ENCODE assay signal across 26 cellular contexts in the genomic region with DNA sequence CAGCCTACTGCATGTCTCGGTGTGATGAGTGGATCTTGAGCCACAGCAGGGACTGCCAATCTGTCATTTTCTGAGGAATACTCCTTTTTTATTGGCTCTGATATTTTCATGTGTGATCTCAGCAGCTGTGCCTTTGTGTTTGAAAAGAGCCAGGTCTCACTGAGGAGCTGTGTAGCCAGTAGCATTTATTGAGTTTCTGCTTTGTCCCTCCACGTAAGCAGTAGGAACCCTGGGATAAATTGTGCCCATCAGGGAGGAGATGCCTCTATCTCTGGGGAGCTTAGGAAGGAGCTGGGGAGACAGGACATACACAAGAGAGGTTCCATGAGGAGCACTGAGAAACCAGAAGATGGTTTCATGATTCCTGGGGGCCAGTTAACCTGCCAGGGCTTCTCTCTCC.
"Had no signal": no experiment of that assay in that cellular context is flagged by ENCODE, and none has a peak within 500 bp of the region (broad histone marks: within the 10 kb centered on the region; RNA-seq: fewer than 3 reads in every experiment).

No MANE protein-coding gene starts in this region.

- H3K27ac ChIP-seq: left lung, lower lobe of right lung, ovary, right atrium auricular region, right lobe of liver, skin epidermis, spleen, stomach, testis, thyroid gland, transverse colon, upper lobe of left lung, vagina had no signal

- H3K4me1 ChIP-seq: left lung, lower lobe of right lung, right atrium auricular region, spleen, testis, thyroid gland, vagina had no signal

- H3K4me3 Mint-ChIP-seq: natural killer cell; stimulated activated naive B cell treated with anti-CD40 and anti-IgM and Interleukin-4, amounts not matched to agents 10 μg/mL and 1 μg/mL and 100 μg/mL, for 72 hours had no signal

- DNase-seq: head of caudate nucleus; hippocampal formation; kidney; left colon; left lung; lower lobe of right lung; mammary epithelial cell; mesenchymal stem cell; natural killer cell; ovary; right lobe of liver; spleen; stimulated activated CD4-positive, alpha-beta T cell treated with anti-CD3 and anti-CD28 coated beads, Interleukin-2, amount 100 ng/mL, for 48 hours; stimulated activated CD4-positive, alpha-beta T cell treated with anti-CD3 and anti-CD28 coated beads, Interleukin-4, amount 100 ng/mL, for 4 hours; stimulated activated CD8-positive, alpha-beta memory T cell treated with anti-CD3 and anti-CD28 coated beads, Interleukin-4, amount 100 ng/mL, for 48 hours; stimulated activated naive B cell treated with anti-CD40 and anti-IgM and Interleukin-4, amounts not matched to agents 10 μg/mL and 1 μg/mL and 100 μg/mL, for 72 hours; stimulated activated naive CD8-positive, alpha-beta T cell treated with anti-CD3 and anti-CD28 coated beads, Interleukin-15, Interleukin-2, amounts not matched to agents 100 U/mL and 50 U/mL, for 24 hours; stomach; testis; thyroid gland; transverse colon had no signal

- H3K27ac Mint-ChIP-seq: natural killer cell; progenitor cell of endocrine pancreas; stimulated activated naive B cell treated with anti-CD40 and anti-IgM and Interleukin-4, amounts not matched to agents 10 μg/mL and 1 μg/mL and 100 μg/mL, for 72 hours had no signal

- H3K36me3 ChIP-seq: left lung, lower lobe of right lung, ovary, right atrium auricular region, right lobe of liver, spleen, stomach, thyroid gland, transverse colon, upper lobe of left lung, vagina had no signal

- ATAC-seq: left colon; natural killer cell; right lobe of liver; stimulated activated naive B cell treated with anti-CD40 and anti-IgM and Interleukin-4, amounts not matched to agents 10 μg/mL and 1 μg/mL and 100 μg/mL, for 72 hours; stimulated activated naive CD8-positive, alpha-beta T cell treated with anti-CD3 and anti-CD28 coated beads, Interleukin-15, Interleukin-2, amounts not matched to agents 100 U/mL and 50 U/mL, for 24 hours had no signal

- H3K4me3 ChIP-seq: left lung, lower lobe of right lung, ovary, right atrium auricular region, right lobe of liver, skin epidermis, spleen, stomach, testis, thyroid gland, transverse colon, upper lobe of left lung, vagina had no signal

- H3K27me3 ChIP-seq: left lung, ovary, right atrium auricular region, right lobe of liver, spleen, stomach, testis, thyroid gland, transverse colon, upper lobe of left lung, vagina had no signal

- FAIRE-seq: kidney had no signal

- H3K9me3 Mint-ChIP-seq: natural killer cell; stimulated activated naive B cell treated with anti-CD40 and anti-IgM and Interleukin-4, amounts not matched to agents 10 μg/mL and 1 μg/mL and 100 μg/mL, for 72 hours had no signal

- H3K36me3 Mint-ChIP-seq: natural killer cell; stimulated activated naive B cell treated with anti-CD40 and anti-IgM and Interleukin-4, amounts not matched to agents 10 μg/mL and 1 μg/mL and 100 μg/mL, for 72 hours had no signal

- H3K9me3 ChIP-seq: left lung, lower lobe of right lung, ovary, right atrium auricular region, right lobe of liver, spleen, stomach, testis, thyroid gland, transverse colon, upper lobe of left lung, vagina had no signal
